9 cellular contexts compared by ENCODE assay signal in genomic region chr2:46650556-46651001, GRCh38. TPM values are rescaled to one million over a fixed set of nuclear protein-coding genes. Genes with fewer than 3 reads are reported as not detected.
A peak's percentile ranks its signal among the peaks of the same experiment; 100 is the strongest.
DNase-seq lines count a peak whose midpoint lies in the region; ATAC-seq and TF ChIP-seq lines count a peak whose summit lies in the region.
"Had no signal": no experiment of that assay in that cellular context is flagged by ENCODE, and none has a peak within 500 bp of the region (broad histone marks: within the 10 kb centered on the region; RNA-seq: fewer than 3 reads in every experiment).

No MANE protein-coding gene starts in this region.

- no peaks in the 10 kb centered on the region for H3K4me1 Mint-ChIP-seq in activated CD4-positive, alpha-beta T cell treated with anti-CD3 and anti-CD28 coated beads, Interleukin-2, amount 10 ng/mL, durations not matched to agents 24 days and 14 days
- H3K4me1 Mint-ChIP-seq: IgD-negative memory B cell had no signal

- no peaks in the 10 kb centered on the region for H3K36me3 Mint-ChIP-seq in activated CD4-positive, alpha-beta T cell treated with anti-CD3 and anti-CD28 coated beads, Interleukin-2, amount 10 ng/mL, durations not matched to agents 24 days and 14 days (ENCODE audit: low read depth)

- no peak overlapping the region for H3K27ac ChIP-seq in lung (ENCODE audit: low read depth in 1 of 2, low read length in 1 of 2)

- peaks cover 26% of the 10 kb centered on the region for H3K27me3 Mint-ChIP-seq in activated CD4-positive, alpha-beta T cell treated with anti-CD3 and anti-CD28 coated beads, Interleukin-2, amount 10 ng/mL, durations not matched to agents 24 days and 14 days
- H3K27me3 Mint-ChIP-seq: IgD-negative memory B cell had no signal

- WGBS in lung, 2 donors, result 8 to 17% methylated on average over 5 of the region's 5 CpGs

- H3K4me1 ChIP-seq in lung (ENCODE audit: control insufficient read depth in 2 of 2, insufficient read depth in 2 of 2, low read length in 2 of 2), result peaks cover 0 to 2% of the 10 kb centered on the region in 2 donors

- intact Hi-C loops in activated CD4-positive, alpha-beta T cell treated with anti-CD3 and anti-CD28 coated beads, Interleukin-2, amount 10 ng/mL, durations not matched to agents 24 days and 14 days (cut with micrococcal nuclease), result loop anchor here (2.0 to 5.0 kb wide), 3 partner anchors 18 to 658 kb away; no protein-coding TSS in a partner anchor

- DNase-seq in COR-L47 (lab: John Stamatoyannopoulos, UW), result peak; percentile 72
- peak; percentile 70 for DNase-seq in NCI-H748 (lab: John Stamatoyannopoulos, UW; ENCODE audit: unreplicated experiment)
- peak; percentile 90 for DNase-seq in activated CD4-positive, alpha-beta T cell treated with anti-CD3 and anti-CD28 coated beads, Interleukin-2, amount 10 ng/mL, durations not matched to agents 24 days and 14 days
- peak; percentile 76 for DNase-seq in dedifferentiated amniotic fluid mesenchymal stem cell (ENCODE audit: extremely low spot score)
- DNase-seq in lung (ENCODE audit: low spot score), result peak; percentile 67
- DNase-seq in stimulated activated CD8-positive, alpha-beta memory T cell treated with anti-CD3 and anti-CD28 coated beads, Interleukin-15, amount 100 ng/mL, for 4 hours (ENCODE audit: low read depth in 2 of 2), result peak; percentile 13 to 37
- no peak for DNase-seq in HPDE6-E6E7 (ENCODE audit: extremely low spot score)

- TF ChIP-seq CTCF in lung (IDR thresholded peaks at IDR 0.05; ENCODE audit: control extremely low read depth, extremely low read depth), result peak; percentile 93

- ATAC-seq in HG03460 (IDR thresholded peaks at IDR 0.05; ENCODE audit: unreplicated experiment) (peak; percentile 65), lung (ENCODE audit: insufficient read depth, low FRiP score) (no peak)

- H3K4me3 ChIP-seq in lung, result no peak overlapping the region

- H3K9me3 ChIP-seq in lung (ENCODE audit: control insufficient read depth in 2 of 2, insufficient read depth in 1 of 2, low read length in 1 of 2), result no peaks in the 10 kb centered on the region

- no peak overlapping the region for H3K27ac Mint-ChIP-seq in activated CD4-positive, alpha-beta T cell treated with anti-CD3 and anti-CD28 coated beads, Interleukin-2, amount 10 ng/mL, durations not matched to agents 24 days and 14 days
- H3K27ac Mint-ChIP-seq: IgD-negative memory B cell had no signal

- no peak overlapping the region for H3K4me3 Mint-ChIP-seq in activated CD4-positive, alpha-beta T cell treated with anti-CD3 and anti-CD28 coated beads, Interleukin-2, amount 10 ng/mL, durations not matched to agents 24 days and 14 days
- H3K4me3 Mint-ChIP-seq: IgD-negative memory B cell had no signal

- no peaks in the 10 kb centered on the region for H3K9me3 Mint-ChIP-seq in activated CD4-positive, alpha-beta T cell treated with anti-CD3 and anti-CD28 coated beads, Interleukin-2, amount 10 ng/mL, durations not matched to agents 24 days and 14 days
- H3K9me3 Mint-ChIP-seq: IgD-negative memory B cell had no signal

- H3K27me3 ChIP-seq in lung (ENCODE audit: control insufficient read depth, insufficient read depth), result no peaks in the 10 kb centered on the region

- H3K36me3 ChIP-seq in lung (ENCODE audit: control insufficient read depth in 2 of 2, insufficient read depth in 2 of 2, low read length in 2 of 2), result no peaks in the 10 kb centered on the region

RNA-seq across cellular contexts. Expression of gene CRIPT, which starts 33.6 kb away (rescaled TPM):
- 10.6 and 11.8 TPM in 2 replicates for total RNA-seq in activated CD4-positive, alpha-beta T cell treated with anti-CD3 and anti-CD28 coated beads, Interleukin-2, amount 10 ng/mL, durations not matched to agents 24 days and 14 days
- total RNA-seq in lung, result 10 to 100 TPM; 10.9 to 23.9 TPM
- 10 to 100 TPM in 1 of 2 donors, 1 to 10 TPM in 1; 7.3 to 12.5 TPM for polyA plus RNA-seq in lung

RNA-seq across cellular contexts. Expression of gene PIGF, which starts 33.7 kb away (rescaled TPM):
- total RNA-seq in activated CD4-positive, alpha-beta T cell treated with anti-CD3 and anti-CD28 coated beads, Interleukin-2, amount 10 ng/mL, durations not matched to agents 24 days and 14 days, result 26.7 and 27.1 TPM in 2 replicates
- 10 to 100 TPM; 20.6 to 32.4 TPM for total RNA-seq in lung
- polyA plus RNA-seq in lung, result 10 to 100 TPM in 1 of 2 donors, 1 to 10 TPM in 1; 9.8 to 19.9 TPM

RNA-seq across cellular contexts. Expression of gene SOCS5, which starts 48.5 kb away (rescaled TPM):
- 6.4 and 6.6 TPM in 2 replicates for total RNA-seq in activated CD4-positive, alpha-beta T cell treated with anti-CD3 and anti-CD28 coated beads, Interleukin-2, amount 10 ng/mL, durations not matched to agents 24 days and 14 days
- 10 to 100 TPM; 18.9 to 51.8 TPM for total RNA-seq in lung
- polyA plus RNA-seq in lung, result 10 to 100 TPM in 1 of 2 donors, 1 to 10 TPM in 1; 5.4 to 10.5 TPM
